Comparison of ENCODE assay signal across 23 cellular contexts in the genomic region with DNA sequence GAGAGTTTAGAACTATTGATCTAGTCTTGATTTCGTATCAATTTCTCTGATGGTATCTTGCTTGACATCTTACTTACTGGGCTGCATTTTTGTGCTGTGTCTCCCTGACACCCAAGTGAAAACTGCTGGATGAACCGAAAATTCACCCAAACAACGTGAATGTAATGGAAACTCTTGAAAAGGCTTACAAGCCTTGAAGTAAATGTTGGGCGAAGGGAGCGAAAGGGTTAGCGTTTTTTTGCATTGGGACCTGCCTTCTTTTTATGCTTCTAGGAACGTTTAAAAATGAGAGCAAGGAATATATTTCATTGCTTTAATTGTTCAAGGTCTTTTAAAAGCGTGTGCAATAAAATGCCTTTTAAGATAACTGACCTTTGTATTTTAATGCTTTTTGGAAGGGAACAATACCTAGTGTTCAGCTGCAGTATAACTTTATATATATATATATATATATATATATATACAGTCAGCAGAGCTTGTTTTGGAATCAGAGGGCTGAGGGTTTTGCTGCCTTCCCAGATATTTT.
DNase-seq lines count a peak whose midpoint lies in the region; ATAC-seq and TF ChIP-seq lines count a peak whose summit lies in the region.
"Had no signal": no experiment of that assay in that cellular context is flagged by ENCODE, and none has a peak within 500 bp of the region (broad histone marks: within the 10 kb centered on the region; RNA-seq: fewer than 3 reads in every experiment).

No MANE protein-coding gene starts in this region.

- H3K4me2 ChIP-seq in Karpas-422 (ENCODE audit: low read depth, low read length, poor library complexity, severe bottlenecking) = peak overlapping the region; percentile 70
- H3K4me2 ChIP-seq: BLaER1 treated with 17β-estradiol and CSF1 and Interleukin-3, amounts not matched to agents 10 nM and 100 nM; SK-N-SH had no signal

- H3K9me3 Mint-ChIP-seq in CD8-positive, alpha-beta T cell = peaks cover 2% of the 10 kb centered on the region
- H3K9me3 Mint-ChIP-seq: CD4-positive, alpha-beta T cell; T-cell had no signal

- TF ChIP-seq POLR2A in sigmoid colon (IDR thresholded peaks at IDR 0.05) = no peak
- TF ChIP-seq POLR2A in uterus (IDR thresholded peaks at IDR 0.05) = no peak

- peaks cover 4% of the 10 kb centered on the region for H3K4me1 Mint-ChIP-seq in CD8-positive, alpha-beta T cell (ENCODE audit: low read depth)

- no peak for ATAC-seq in GM18517 (IDR thresholded peaks at IDR 0.05; ENCODE audit: unreplicated experiment)
- no peak for ATAC-seq in CD8-positive, alpha-beta T cell
- ATAC-seq: A549, T-cell had no signal

- CTCF ChIA-PET in CD8-positive, alpha-beta T cell (lab: Charles Lee) = interaction anchor here (0.7 to 1.7 kb wide), 2 partner anchors 16 to 706 kb away, joined by 3 read pairs; no protein-coding TSS in a partner anchor

- TF ChIP-seq CTCF in colonic mucosa (IDR thresholded peaks at IDR 0.05) (no peak), sigmoid colon (IDR thresholded peaks at IDR 0.05) (no peak), uterus (IDR thresholded peaks at IDR 0.05) (no peak)
- TF ChIP-seq CTCF in CD8-positive, alpha-beta T cell (IDR thresholded peaks at IDR 0.05) = no peak

- H3K27ac ChIP-seq in Karpas-422 (ENCODE audit: low read length) (peak overlapping the region; percentile 98), colonic mucosa (no peak overlapping the region), sigmoid colon (peak overlapping the region; percentile 69 to 97 (median 83)), uterus (peak overlapping the region; percentile 15 to 56)
- no peak overlapping the region for H3K27ac ChIP-seq in CD8-positive, alpha-beta T cell (ENCODE audit: low read depth, low read length)
- H3K27ac ChIP-seq: BLaER1 treated with 17β-estradiol and CSF1 and Interleukin-3, amounts not matched to agents 10 nM and 100 nM had no signal

- no peak overlapping the region for H3K27ac Mint-ChIP-seq in CD8-positive, alpha-beta T cell
- H3K27ac Mint-ChIP-seq: CD4-positive, alpha-beta T cell; T-cell had no signal

- H4K20me1 ChIP-seq in Karpas-422 (ENCODE audit: insufficient read depth, low read depth, low read length) = no peaks in the 10 kb centered on the region

- POLR2A ChIA-PET in CD8-positive, alpha-beta T cell (lab: Charles Lee) = interaction anchor here (0.7 kb wide), 1 partner anchor 145 kb away, joined by 3 read pairs; no protein-coding TSS in a partner anchor

- H3K27me3 ChIP-seq in Karpas-422 (ENCODE audit: low read length) (no peaks in the 10 kb centered on the region), colonic mucosa (no peaks in the 10 kb centered on the region), sigmoid colon (no peaks in the 10 kb centered on the region), uterus (no peaks in the 10 kb centered on the region)
- H3K27me3 ChIP-seq in CD8-positive, alpha-beta T cell (ENCODE audit: insufficient read depth, low read length) = no peaks in the 10 kb centered on the region
- H3K27me3 ChIP-seq: BLaER1 treated with 17β-estradiol and CSF1 and Interleukin-3, amounts not matched to agents 10 nM and 100 nM; MG63 had no signal

- H3K9me3 ChIP-seq in Karpas-422 (ENCODE audit: low read length) = peaks cover 4% of the 10 kb centered on the region
- no peaks in the 10 kb centered on the region for H3K9me3 ChIP-seq in colonic mucosa
- H3K9me3 ChIP-seq in sigmoid colon = no peaks in the 10 kb centered on the region
- H3K9me3 ChIP-seq in uterus = no peaks in the 10 kb centered on the region
- H3K9me3 ChIP-seq in CD8-positive, alpha-beta T cell (ENCODE audit: low read length) = no peaks in the 10 kb centered on the region

- H3K4me1 ChIP-seq in Karpas-422 (ENCODE audit: low read length) (peaks cover 74% of the 10 kb centered on the region), colonic mucosa (peaks cover 4% of the 10 kb centered on the region), sigmoid colon (peaks cover 0 to 65% (median 58%) of the 10 kb centered on the region in 4 donors), uterus (peaks cover 0 to 7% of the 10 kb centered on the region in 2 donors)
- no peaks in the 10 kb centered on the region for H3K4me1 ChIP-seq in CD8-positive, alpha-beta T cell (ENCODE audit: insufficient read depth, low read length)

- H3K9ac ChIP-seq in Karpas-422 (ENCODE audit: low read length) (peak overlapping the region; percentile 75), colonic mucosa (ENCODE audit: low read depth in 2 of 2, low read length in 2 of 2) (no peak overlapping the region)
- H3K9ac ChIP-seq: BLaER1 treated with 17β-estradiol and CSF1 and Interleukin-3, amounts not matched to agents 10 nM and 100 nM; SK-N-SH had no signal

- intact Hi-C loops in colonic mucosa (cut with DNase I) (no loop called here), sigmoid colon (cut with DNase I) (no loop called here), uterus (cut with DNase I; ENCODE audit: low total_unique reads) (no loop called here)
- intact Hi-C loops in CD8-positive, alpha-beta T cell (cut with DNase I, micrococcal nuclease) = no loop called here

- peak overlapping the region; percentile 44 for H3K4me3 ChIP-seq in Karpas-422 (ENCODE audit: low read length)
- H3K4me3 ChIP-seq in colonic mucosa = no peak overlapping the region
- H3K4me3 ChIP-seq in sigmoid colon = no peak overlapping the region
- H3K4me3 ChIP-seq in uterus = no peak overlapping the region
- H3K4me3 ChIP-seq in CD8-positive, alpha-beta T cell (ENCODE audit: low read depth, low read length) = no peak overlapping the region
- H3K4me3 ChIP-seq: A549; BLaER1 treated with 17β-estradiol and CSF1 and Interleukin-3, amounts not matched to agents 10 nM and 100 nM; MG63 had no signal

- no peaks in the 10 kb centered on the region for H3K27me3 Mint-ChIP-seq in CD8-positive, alpha-beta T cell (ENCODE audit: low read depth)
- H3K27me3 Mint-ChIP-seq: CD4-positive, alpha-beta T cell; T-cell had no signal

- peaks cover 4% of the 10 kb centered on the region; the same call in 1 of the 2 replicates for H3K36me3 ChIP-seq in Karpas-422 (ENCODE audit: insufficient read depth, low read length)
- no peaks in the 10 kb centered on the region for H3K36me3 ChIP-seq in colonic mucosa
- H3K36me3 ChIP-seq in sigmoid colon = peaks cover 0 to 5% (median 0%) of the 10 kb centered on the region in 4 donors
- no peaks in the 10 kb centered on the region for H3K36me3 ChIP-seq in uterus
- H3K36me3 ChIP-seq in CD8-positive, alpha-beta T cell (ENCODE audit: insufficient read depth, low read length) = no peaks in the 10 kb centered on the region

- peak; percentile 87 for DNase-seq in Karpas-422
- peak; percentile 66 for DNase-seq in colonic mucosa
- DNase-seq in sigmoid colon = no peak
- no peak for DNase-seq in uterus
- DNase-seq in effector CD8-positive, alpha-beta T cell (lab: John Stamatoyannopoulos, UW) = no peak
- no peak for DNase-seq in CD8-positive, alpha-beta T cell
- DNase-seq: AML-193; CD4-positive, alpha-beta T cell; COR-L47; DMS 273 treated with DMSO at 0.1 percent for 48 hours; DMS79 treated with DMSO at 0.1 percent for 48 hours; KBM-7; MG63; NCI-H1417 treated with DMSO at 0.1 percent for 48 hours; NCI-H1694 treated with DMSO at 0.1 percent for 48 hours; NCI-H2081; NCI-H2227 treated with DMSO at 0.1 percent for 48 hours; NCI-H526 treated with DMSO at 0.1 percent for 48 hours; SK-N-SH; T-cell had no signal

- WGBS in sigmoid colon, 2 donors = 17 to 63% methylated on average over 8 of the region's 8 CpGs

- TF ChIP-seq EP300 in sigmoid colon (IDR thresholded peaks at IDR 0.05) = no peak

- no peak overlapping the region for H2AFZ ChIP-seq in Karpas-422 (ENCODE audit: low read length)

- no peaks in the 10 kb centered on the region; the same call in 1 of the 2 replicates for H3K79me2 ChIP-seq in Karpas-422 (ENCODE audit: low read length)

- no peaks in the 10 kb centered on the region for H3K9me2 ChIP-seq in Karpas-422 (replicated peaks; ENCODE audit: insufficient read depth, low read length)
- H3K9me2 ChIP-seq: SK-N-SH had no signal

- H3K36me3 Mint-ChIP-seq in CD8-positive, alpha-beta T cell = peaks cover under 1% of the 10 kb centered on the region

- H3K4me3 Mint-ChIP-seq in CD8-positive, alpha-beta T cell = no peak overlapping the region
- H3K4me3 Mint-ChIP-seq: CD4-positive, alpha-beta T cell; T-cell had no signal

Comparison
In these comparisons a context has a peak if more than half of its experiments do, and no peak if none do; other contexts are left out.
1. DNase-seq: peak in Karpas-422 (single experiment) and colonic mucosa (single experiment); none in sigmoid colon (single experiment), uterus (0 of 2), effector CD8-positive, alpha-beta T cell (single experiment) and CD8-positive, alpha-beta T cell (0 of 7).
2. H3K27ac ChIP-seq: peak in Karpas-422 (single experiment), sigmoid colon (4 of 4) and uterus (2 of 2); none in colonic mucosa (single experiment) and CD8-positive, alpha-beta T cell (single experiment).